15 cellular contexts compared by ENCODE assay signal in the genomic region with DNA sequence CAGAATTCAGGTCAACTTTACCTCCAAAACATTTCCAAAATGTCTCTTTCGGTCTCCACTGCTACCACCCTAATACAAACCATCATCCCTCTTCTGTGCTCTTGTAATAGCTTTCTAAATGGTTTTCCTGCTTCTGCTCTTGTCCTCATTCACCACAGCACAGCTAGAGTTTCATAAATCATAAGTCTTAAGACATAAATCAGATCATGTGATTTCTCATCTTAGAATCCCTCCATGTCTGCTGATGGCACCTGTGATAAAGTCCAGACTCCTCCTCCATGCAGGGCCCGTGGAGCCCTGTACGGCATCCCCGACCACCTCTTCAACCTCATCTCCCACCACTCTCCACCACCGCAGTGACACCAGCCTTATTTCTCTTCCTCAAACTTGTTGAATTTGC.
"Had no signal": no experiment of that assay in that cellular context is flagged by ENCODE, and none has a peak within 500 bp of the region (broad histone marks: within the 10 kb centered on the region; RNA-seq: fewer than 3 reads in every experiment).

No MANE protein-coding gene starts in this region.

- ATAC-seq: foreskin keratinocyte, gastroesophageal sphincter, heart left ventricle, left cardiac atrium, left lung, left ventricle myocardium superior, lower lobe of right lung, mucosa of descending colon had no signal

- H3K27me3 Mint-ChIP-seq: naive B cell had no signal

- DNase-seq: dermis blood vessel endothelial cell; dorsolateral prefrontal cortex; effector CD4-positive, alpha-beta T cell; effector memory CD4-positive, alpha-beta T cell; foreskin keratinocyte; heart left ventricle; left cardiac atrium; left lung; left ventricle myocardium superior; lower lobe of right lung; mesenchymal stem cell; mucosa of descending colon; naive B cell had no signal

- H3K9me3 ChIP-seq: mucosa of descending colon had no signal

- H3K36me3 Mint-ChIP-seq: mesothelial cell of epicardium had no signal

- H3K4me3 Mint-ChIP-seq: mesothelial cell of epicardium, naive B cell had no signal

- H3K27ac Mint-ChIP-seq: mesothelial cell of epicardium had no signal
